ENCODE assay signal across 1 cellular context in genomic region chr2:42767080-42767898, GRCh38.
TF ChIP-seq lines count a peak whose summit lies in the region.

No MANE protein-coding gene starts in this region.

TF ChIP-seq in H1, 55 proteins besides CTCF, POLR2A, EP300 and RAD21:
- TF ChIP-seq CHD7 (IDR thresholded peaks at IDR 0.05; ENCODE audit: insufficient replicate concordance, low read length) (no peak), SAP30 (IDR thresholded peaks at IDR 0.05; ENCODE audit: insufficient read depth, insufficient replicate concordance, low read length) (no peak), FOSL1 (IDR thresholded peaks at IDR 0.05; ENCODE audit: insufficient read depth, low read depth, low read length) (no peak), CTBP2 (IDR thresholded peaks at IDR 0.05; ENCODE audit: borderline replicate concordance, insufficient read depth, insufficient read length, low read length) (no peak), TCF12 (IDR thresholded peaks at IDR 0.05; ENCODE audit: low read depth, low read length) (no peak), TAF7 (optimal IDR thresholded peaks at IDR 0.05; ENCODE audit: borderline replicate concordance, low read depth, low read length) (no peak), GABPA (IDR thresholded peaks at IDR 0.05; ENCODE audit: borderline replicate concordance, insufficient read depth, low read length) (no peak), SIRT6 (IDR thresholded peaks at IDR 0.05; ENCODE audit: low read length) (no peak), CEBPB (IDR thresholded peaks at IDR 0.05; ENCODE audit: low read depth, low read length) (no peak), RBBP5 (IDR thresholded peaks at IDR 0.05; ENCODE audit: borderline replicate concordance, low read depth, low read length) (no peak), TBP (IDR thresholded peaks at IDR 0.05; ENCODE audit: low read depth, low read length) (no peak)
- TF ChIP-seq, protein P1, sequence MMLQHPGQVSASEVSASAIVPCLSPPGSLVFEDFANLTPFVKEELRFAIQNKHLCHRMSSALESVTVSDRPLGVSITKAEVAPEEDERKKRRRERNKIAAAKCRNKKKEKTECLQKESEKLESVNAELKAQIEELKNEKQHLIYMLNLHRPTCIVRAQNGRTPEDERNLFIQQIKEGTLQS (IDR thresholded peaks at IDR 0.05; ENCODE audit: insufficient read depth, low read depth, low read length), result no peak
